ENCODE assay signal across 8 cellular contexts in genomic region chr6:28673800-28674671, GRCh38.
DNase-seq lines count a peak whose midpoint lies in the region; ATAC-seq lines count a peak whose summit lies in the region.

No MANE protein-coding gene starts in this region.

- H3K9me3 ChIP-seq in iPS-20b (ENCODE audit: insufficient read depth, low read depth, low read length) = no peaks in the 10 kb centered on the region

- H3K4me1 ChIP-seq in iPS-20b (ENCODE audit: insufficient read depth, low read length) = no peaks in the 10 kb centered on the region

- peak; percentile 65 for DNase-seq in Ammon's horn (ENCODE audit: low spot score)
- DNase-seq in H7 = peak; percentile 82
- DNase-seq in NOMO-1 (lab: John Stamatoyannopoulos, UW; ENCODE audit: unreplicated experiment in 2 of 2) = peak; percentile 28 to 60
- DNase-seq in activated naive CD4-positive, alpha-beta T cell treated with anti-CD3 and anti-CD28 coated beads, Interleukin-2, amount 50 U/mL, for 72 hours (ENCODE audit: low spot score in 2 of 2) = peak in 1 of 2 donors; percentile 70
- DNase-seq in stimulated activated CD4-positive, alpha-beta T cell treated with anti-CD3 and anti-CD28 coated beads, Interleukin-4, amount 100 ng/mL, for 24 hours = peak; percentile 65
- DNase-seq in NCI-H2196 (lab: John Stamatoyannopoulos, UW; ENCODE audit: unreplicated experiment) = no peak

- peak overlapping the region; percentile 64 to 95 for H3K27ac Mint-ChIP-seq in activated naive CD4-positive, alpha-beta T cell treated with anti-CD3 and anti-CD28 coated beads, Interleukin-2, amount 50 U/mL, for 72 hours

- peaks cover 5 to 6% of the 10 kb centered on the region in 2 donors for H3K9me3 Mint-ChIP-seq in activated naive CD4-positive, alpha-beta T cell treated with anti-CD3 and anti-CD28 coated beads, Interleukin-2, amount 50 U/mL, for 72 hours

- ATAC-seq in activated naive CD4-positive, alpha-beta T cell treated with anti-CD3 and anti-CD28 coated beads, Interleukin-2, amount 50 U/mL, for 72 hours = peak; percentile 46 to 78
- ATAC-seq in GM18867 (IDR thresholded peaks at IDR 0.05; ENCODE audit: unreplicated experiment) = no peak

- no peaks in the 10 kb centered on the region for H3K36me3 ChIP-seq in H7 (replicated peaks; ENCODE audit: control insufficient read depth, insufficient read depth, low read length)
- no peaks in the 10 kb centered on the region for H3K36me3 ChIP-seq in iPS-20b (ENCODE audit: insufficient read depth, low read depth, low read length)

- peak overlapping the region; percentile 63; the same call in 1 of the 2 replicates for H3K9ac ChIP-seq in iPS-20b (ENCODE audit: low read depth, low read length)

- H3K36me3 Mint-ChIP-seq in activated naive CD4-positive, alpha-beta T cell treated with anti-CD3 and anti-CD28 coated beads, Interleukin-2, amount 50 U/mL, for 72 hours = peaks cover 6 to 14% of the 10 kb centered on the region in 2 donors

- H3K27me3 ChIP-seq in H7 (ENCODE audit: control insufficient read depth, insufficient read depth, low read length) (peaks cover 9% of the 10 kb centered on the region), iPS-20b (ENCODE audit: insufficient read depth, low read length) (peaks cover 22% of the 10 kb centered on the region)

- no peak overlapping the region for H3K27ac ChIP-seq in iPS-20b (ENCODE audit: low read length)

- H3K4me3 ChIP-seq in H7 (ENCODE audit: insufficient read depth, low read depth, low read length) (peak overlapping the region; percentile 48), iPS-20b (ENCODE audit: low read length) (peak overlapping the region; percentile 84)
